9 cellular contexts compared by ENCODE assay signal in the genomic region with DNA sequence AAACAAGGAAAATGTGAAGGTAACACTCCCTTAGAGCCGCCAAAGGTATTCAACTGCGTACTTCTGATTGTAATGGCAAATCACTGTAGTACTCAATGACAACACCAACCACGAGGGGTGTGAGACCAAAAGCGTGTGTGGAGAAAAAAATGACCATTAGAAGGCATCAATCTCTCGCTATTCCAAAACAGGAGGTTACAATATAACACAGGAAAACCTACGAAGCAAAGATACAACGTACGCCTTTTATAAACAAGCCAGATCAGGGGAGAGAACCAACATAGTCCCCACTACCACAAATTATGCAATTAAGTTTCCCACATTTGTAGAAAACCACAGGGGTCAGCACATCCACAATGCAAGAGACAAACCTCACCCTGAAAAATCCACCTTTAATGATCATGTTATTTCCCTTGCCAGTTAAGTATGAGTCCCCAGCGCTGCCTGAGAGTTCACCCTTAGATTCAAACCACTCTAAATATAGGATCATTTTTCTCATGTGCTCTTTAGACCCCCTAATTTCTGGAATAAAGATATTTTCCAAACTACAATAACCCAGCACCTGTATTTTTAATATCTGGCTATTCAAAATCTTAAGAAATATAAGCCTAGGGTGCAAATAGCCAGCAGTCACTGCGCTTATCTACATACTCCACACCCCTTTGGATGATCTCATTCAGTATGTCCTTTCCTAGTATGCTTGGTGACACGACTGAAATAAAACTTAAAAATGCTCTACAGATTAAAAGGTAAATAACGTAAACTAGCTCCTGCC. TPM values are rescaled to one million over a fixed set of nuclear protein-coding genes. Genes with fewer than 3 reads are reported as not detected.
A peak's percentile ranks its signal among the peaks of the same experiment; 100 is the strongest.
DNase-seq lines count a peak whose midpoint lies in the region; ATAC-seq and TF ChIP-seq lines count a peak whose summit lies in the region.
"Had no signal": no experiment of that assay in that cellular context is flagged by ENCODE, and none has a peak within 500 bp of the region (broad histone marks: within the 10 kb centered on the region; RNA-seq: fewer than 3 reads in every experiment).

No MANE protein-coding gene starts in this region.

- BruUV-seq in mammary epithelial cell (replicated peaks; lab: Mats Ljungman, UMichigan) = TSS peak; percentile 98

- no peak overlapping the region for H2AFZ ChIP-seq in mammary epithelial cell (ENCODE audit: low read depth, low read length)
- no peak overlapping the region for H2AFZ ChIP-seq in osteoblast (ENCODE audit: low read length)

- WGBS in mammary epithelial cell (ENCODE audit: low coverage, missing lambda C conversion rate) = 13% methylated on average over 12 of the region's 12 CpGs

- dilution Hi-C loops in mammary epithelial cell (cut with HindIII; ENCODE audit: low sequenced_read_pairs) = loop anchor here (5.0 kb wide), 1 partner anchor 82 kb away; no protein-coding TSS in a partner anchor

- peak overlapping the region; percentile 33 for H3K9ac ChIP-seq in mammary epithelial cell (ENCODE audit: insufficient read depth, low read length)

- in situ Hi-C loops in mammary epithelial cell (cut with MboI; ENCODE audit: low sequenced_read_pairs in 2 of 2) = no loop called here

- DNase-seq in DMS53 (lab: John Stamatoyannopoulos, UW) (peak; percentile 18), DMS53 treated with DMSO at 0.1 percent for 48 hours (lab: John Stamatoyannopoulos, UW; ENCODE audit: unreplicated experiment) (no peak), NCI-H2227 (lab: John Stamatoyannopoulos, UW; ENCODE audit: unreplicated experiment) (peak; percentile 80), mammary epithelial cell (peak; percentile 97), osteoblast (ENCODE audit: insufficient read length, low spot score, missing footprints) (peak; percentile 37), NAMALWA (ENCODE audit: low spot score) (no peak)
- no peak for DNase-seq in stimulated activated naive CD4-positive, alpha-beta T cell (lab: John Stamatoyannopoulos, UW)

- no peaks in the 10 kb centered on the region for H3K79me2 ChIP-seq in mammary epithelial cell (ENCODE audit: insufficient read depth, low read length)
- no peaks in the 10 kb centered on the region for H3K79me2 ChIP-seq in osteoblast (ENCODE audit: insufficient read depth, low read length)

- peak overlapping the region; percentile 83 for H3K27ac ChIP-seq in mammary epithelial cell (ENCODE audit: insufficient read depth, low read depth, low read length)
- H3K27ac ChIP-seq in osteoblast (ENCODE audit: low read depth, low read length) = no peak overlapping the region
- H3K27ac ChIP-seq: spleen had no signal

- H3K27me3 ChIP-seq in mammary epithelial cell (ENCODE audit: insufficient read depth, low read length) = no peaks in the 10 kb centered on the region
- no peaks in the 10 kb centered on the region for H3K27me3 ChIP-seq in osteoblast (ENCODE audit: insufficient read depth, low read length)

- H3K9me3 ChIP-seq in mammary epithelial cell (replicated peaks; ENCODE audit: insufficient read depth, low read length) (no peaks in the 10 kb centered on the region), osteoblast (ENCODE audit: low read depth, low read length) (no peaks in the 10 kb centered on the region)
- H3K9me3 ChIP-seq: spleen had no signal

- no peak for ATAC-seq in GM18909 (IDR thresholded peaks at IDR 0.05; ENCODE audit: poor library complexity, unreplicated experiment)

- intact Hi-C loops in mammary epithelial cell (cut with micrococcal nuclease) = loop anchor here (1.0 to 5.0 kb wide), 4 partner anchors 20 to 161 kb away; no protein-coding TSS in a partner anchor

- CTCF ChIA-PET in mammary epithelial cell (lab: Charles Lee; ENCODE audit: low non-redundant PET) = interaction anchor here (0.7 kb wide), 1 partner anchor 96 kb away, joined by 6 read pairs; no protein-coding TSS in a partner anchor

- H3K4me2 ChIP-seq in mammary epithelial cell (ENCODE audit: insufficient read depth, low read depth, low read length) (no peak overlapping the region), osteoblast (ENCODE audit: insufficient read depth, low read length) (no peak overlapping the region)

- H3K4me1 ChIP-seq in mammary epithelial cell (ENCODE audit: insufficient read depth, low read length) = no peaks in the 10 kb centered on the region
- no peaks in the 10 kb centered on the region for H3K4me1 ChIP-seq in osteoblast (ENCODE audit: insufficient read depth, low read length)
- H3K4me1 ChIP-seq: spleen had no signal

- H3K4me3 ChIP-seq in mammary epithelial cell (replicated peaks in 1 of 3; ENCODE audit: insufficient read depth in 1 of 3, low read depth in 2 of 3, low read length in 3 of 3) = no peak overlapping the region
- no peak overlapping the region for H3K4me3 ChIP-seq in osteoblast (ENCODE audit: insufficient read depth, low read length)
- H3K4me3 ChIP-seq: spleen had no signal

- H4K20me1 ChIP-seq in mammary epithelial cell (ENCODE audit: insufficient read depth, low read length) (no peaks in the 10 kb centered on the region), osteoblast (ENCODE audit: insufficient read depth, low read length) (no peaks in the 10 kb centered on the region)

- TF ChIP-seq CTCF in mammary epithelial cell (conservative IDR thresholded peaks at IDR 0.05 in 1 of 2, IDR thresholded peaks at IDR 0.05 in 1 of 2; ENCODE audit: extremely low read depth in 1 of 2, insufficient read depth in 1 of 2, low read depth in 1 of 2, low read length in 2 of 2) (no peak), osteoblast (IDR thresholded peaks at IDR 0.05; ENCODE audit: extremely low read depth, low read depth, low read length) (no peak)

- H3K36me3 ChIP-seq in mammary epithelial cell (ENCODE audit: insufficient read depth, low read length) = no peaks in the 10 kb centered on the region
- H3K36me3 ChIP-seq in osteoblast (ENCODE audit: insufficient read depth, low read length) = no peaks in the 10 kb centered on the region
- H3K36me3 ChIP-seq: spleen had no signal

RNA-seq across cellular contexts. Expression of gene TEX14, which starts 12.4 kb away (rescaled TPM):
- total RNA-seq in mammary epithelial cell (under 1 TPM; under 0.01 to 0.38 TPM), osteoblast (under 0.01 TPM in 2 replicates)
- polyA plus RNA-seq in mammary epithelial cell = 0.03 TPM
- polyA minus RNA-seq in mammary epithelial cell = not detected

RNA-seq across cellular contexts. Expression of gene RAD51C, which starts 13.0 kb away (rescaled TPM):
- total RNA-seq in mammary epithelial cell (10 to 100 TPM; 20.8 to 55.6 TPM), osteoblast (17.4 and 17.7 TPM in 2 replicates)
- 40.9 TPM for polyA plus RNA-seq in mammary epithelial cell
- polyA minus RNA-seq in mammary epithelial cell = 67.8 TPM

Comparison
In these comparisons a context has a peak if more than half of its experiments do, and no peak if none do; other contexts are left out.
1. DNase-seq: peak in DMS53 (single experiment), NCI-H2227 (single experiment), mammary epithelial cell (single experiment) and osteoblast (single experiment); none in DMS53 treated with DMSO at 0.1 percent for 48 hours (single experiment), NAMALWA (single experiment) and stimulated activated naive CD4-positive, alpha-beta T cell (0 of 6).